ENCODE assay signal across 11 cellular contexts in the genomic region with DNA sequence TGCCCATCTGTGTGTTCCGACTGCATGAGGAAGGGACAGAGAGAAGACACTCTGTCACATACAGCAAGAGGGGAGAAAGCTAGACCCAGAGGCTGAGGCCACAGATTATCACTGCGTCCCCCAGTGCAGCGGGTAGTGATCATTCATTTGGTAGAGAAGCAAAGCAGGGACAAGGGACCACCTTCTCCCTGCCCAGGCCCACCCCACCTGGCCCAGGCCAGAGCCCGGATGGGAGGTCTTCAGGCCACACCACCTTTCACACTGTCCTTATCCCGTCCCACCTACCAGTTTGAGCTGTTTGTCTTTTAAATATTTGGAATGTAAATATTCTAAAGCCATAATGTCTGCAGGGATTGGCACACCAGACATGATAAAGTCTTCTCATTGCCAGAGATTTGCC. TPM values are rescaled to one million over a fixed set of nuclear protein-coding genes. Genes with fewer than 3 reads are reported as not detected.
DNase-seq lines count a peak whose midpoint lies in the region; ATAC-seq, FAIRE-seq and TF ChIP-seq lines count a peak whose summit lies in the region.
"Had no signal": no experiment of that assay in that cellular context is flagged by ENCODE, and none has a peak within 500 bp of the region (broad histone marks: within the 10 kb centered on the region; RNA-seq: fewer than 3 reads in every experiment).

No MANE protein-coding gene starts in this region.

- H2AFZ ChIP-seq in endothelial cell of umbilical vein (ENCODE audit: low read depth, low read length), result no peak overlapping the region

- no peak for FAIRE-seq in endothelial cell of umbilical vein (lab: Jason Lieb, UNC)

- H3K4me3 ChIP-seq in SJSA1 (no peak overlapping the region), endothelial cell of umbilical vein (replicated peaks in 1 of 3; ENCODE audit: insufficient read depth in 1 of 3, low read depth in 1 of 3, low read length in 3 of 3) (no peak overlapping the region)
- H3K4me3 ChIP-seq: HAP-1, thoracic aorta had no signal

- dilution Hi-C loops in endothelial cell of umbilical vein (cut with MboI; ENCODE audit: extremely low pct_ligation_motif_present, low sequenced_read_pairs), result no loop called here

- POLR2A ChIA-PET in endothelial cell of umbilical vein (lab: Charles Lee), result no interaction called here

- H3K27me3 ChIP-seq in SJSA1 (replicated peaks), result no peaks in the 10 kb centered on the region
- H3K27me3 ChIP-seq in endothelial cell of umbilical vein (ENCODE audit: control insufficient read depth in 2 of 2, insufficient read depth in 2 of 2, low read length in 2 of 2), result no peaks in the 10 kb centered on the region

- H3K36me3 ChIP-seq in SJSA1, result peaks cover 40% of the 10 kb centered on the region
- H3K36me3 ChIP-seq in endothelial cell of umbilical vein (ENCODE audit: control insufficient read depth in 2 of 2, extremely low read depth in 1 of 2, insufficient read depth in 2 of 2, low read length in 2 of 2), result peaks cover 7 to 46% of the 10 kb centered on the region in 2 experiments

- peak overlapping the region; percentile 81 for H3K4me3 Mint-ChIP-seq in activated T-cell treated with anti-CD3 and anti-CD28 coated beads, Interleukin-2, amount 50 U/mL, for 4 hours
- peak overlapping the region; percentile 69 for H3K4me3 Mint-ChIP-seq in stimulated activated effector memory CD8-positive, alpha-beta T cell treated with anti-CD3 and anti-CD28 coated beads, Interleukin-12 subunit alpha, Interleukin-12 subunit beta, amount 100 ng/mL, for 72 hours

- no peak for ATAC-seq in activated T-cell treated with anti-CD3 and anti-CD28 coated beads, Interleukin-2, amount 50 U/mL, for 4 hours
- no peak for ATAC-seq in stimulated activated effector memory CD8-positive, alpha-beta T cell treated with anti-CD3 and anti-CD28 coated beads, Interleukin-12 subunit alpha, Interleukin-12 subunit beta, amount 100 ng/mL, for 72 hours

- DNase-seq in activated T-cell treated with anti-CD3 and anti-CD28 coated beads, Interleukin-2, amount 50 U/mL, for 4 hours, result no peak
- DNase-seq in activated T-cell treated with anti-CD3 and anti-CD28 coated beads for 4 hours, result no peak
- DNase-seq in SJSA1 (ENCODE audit: low read depth in 1 of 2, low spot score in 2 of 2), result no peak
- DNase-seq in endothelial cell of umbilical vein (ENCODE audit: low read depth, low spot score), result no peak
- no peak for DNase-seq in stimulated activated effector memory CD8-positive, alpha-beta T cell treated with anti-CD3 and anti-CD28 coated beads, Interleukin-12 subunit alpha, Interleukin-12 subunit beta, amount 100 ng/mL, for 72 hours (ENCODE audit: low spot score in 2 of 2)
- DNase-seq in epidermal melanocyte (ENCODE audit: insufficient read length, low spot score), result no peak
- no peak for DNase-seq in NCI-H524 treated with DMSO at 0.1 percent for 48 hours (lab: John Stamatoyannopoulos, UW)
- no peak for DNase-seq in NCI-H2196 treated with DMSO at 0.1 percent for 48 hours (lab: John Stamatoyannopoulos, UW; ENCODE audit: unreplicated experiment)

- no peaks in the 10 kb centered on the region for H3K27me3 Mint-ChIP-seq in activated T-cell treated with anti-CD3 and anti-CD28 coated beads, Interleukin-2, amount 50 U/mL, for 4 hours (ENCODE audit: low read depth)

- no TSS peak for BruUV-seq in endothelial cell of umbilical vein (replicated peaks; lab: Mats Ljungman, UMichigan)

- CTCF ChIA-PET in endothelial cell of umbilical vein (lab: Charles Lee), result interaction anchor here (1.1 kb wide), 1 partner anchor 10 kb away, joined by 4 read pairs; a partner anchor contains a TSS

- H3K9ac ChIP-seq in endothelial cell of umbilical vein (replicated peaks; ENCODE audit: extremely low read depth, insufficient read depth, low read length), result peak overlapping the region; percentile 30

- no peaks in the 10 kb centered on the region for H3K9me3 ChIP-seq in SJSA1 (replicated peaks)
- H3K9me3 ChIP-seq in endothelial cell of umbilical vein (replicated peaks; ENCODE audit: control insufficient read depth, insufficient read depth, low read length), result no peaks in the 10 kb centered on the region
- H3K9me3 ChIP-seq: HAP-1, thoracic aorta had no signal

- H3K4me1 Mint-ChIP-seq in activated T-cell treated with anti-CD3 and anti-CD28 coated beads, Interleukin-2, amount 50 U/mL, for 4 hours (ENCODE audit: low read depth), result peaks cover 52% of the 10 kb centered on the region
- peaks cover 59% of the 10 kb centered on the region for H3K4me1 Mint-ChIP-seq in stimulated activated effector memory CD8-positive, alpha-beta T cell treated with anti-CD3 and anti-CD28 coated beads, Interleukin-12 subunit alpha, Interleukin-12 subunit beta, amount 100 ng/mL, for 72 hours

- no peaks in the 10 kb centered on the region for H4K20me1 ChIP-seq in endothelial cell of umbilical vein (replicated peaks; ENCODE audit: control insufficient read depth, extremely low read depth, insufficient read depth, low read length)

- peaks cover 6% of the 10 kb centered on the region for H3K79me2 ChIP-seq in endothelial cell of umbilical vein (ENCODE audit: control insufficient read depth, insufficient read depth, low read length)

- H3K4me1 ChIP-seq in SJSA1 (replicated peaks), result peaks cover 45% of the 10 kb centered on the region
- H3K4me1 ChIP-seq in endothelial cell of umbilical vein (ENCODE audit: control insufficient read depth, extremely low read depth, insufficient read depth, low read length), result peaks cover 20% of the 10 kb centered on the region
- H3K4me1 ChIP-seq: HAP-1 had no signal

- intact Hi-C loops in endothelial cell of umbilical vein (cut with micrococcal nuclease), result no loop called here

- peak overlapping the region; percentile 96 for H3K27ac Mint-ChIP-seq in stimulated activated effector memory CD8-positive, alpha-beta T cell treated with anti-CD3 and anti-CD28 coated beads, Interleukin-12 subunit alpha, Interleukin-12 subunit beta, amount 100 ng/mL, for 72 hours

- no peaks in the 10 kb centered on the region for H3K9me1 ChIP-seq in endothelial cell of umbilical vein (replicated peaks; ENCODE audit: control insufficient read depth, extremely low read depth, insufficient read depth, low read length)

- H3K4me2 ChIP-seq in endothelial cell of umbilical vein (ENCODE audit: insufficient read depth, low read length), result no peak overlapping the region

- peak overlapping the region; percentile 89 for H3K27ac ChIP-seq in SJSA1
- H3K27ac ChIP-seq in endothelial cell of umbilical vein (ENCODE audit: insufficient read depth, low read depth, low read length), result peak overlapping the region; percentile 77

- H3K36me3 Mint-ChIP-seq in activated T-cell treated with anti-CD3 and anti-CD28 coated beads, Interleukin-2, amount 50 U/mL, for 4 hours (ENCODE audit: insufficient read depth), result peaks cover 49% of the 10 kb centered on the region
- peaks cover 99% of the 10 kb centered on the region for H3K36me3 Mint-ChIP-seq in stimulated activated effector memory CD8-positive, alpha-beta T cell treated with anti-CD3 and anti-CD28 coated beads, Interleukin-12 subunit alpha, Interleukin-12 subunit beta, amount 100 ng/mL, for 72 hours

- no peak for TF ChIP-seq CTCF in endothelial cell of umbilical vein (IDR thresholded peaks at IDR 0.05; ENCODE audit: extremely low read depth in 1 of 2, insufficient read depth in 1 of 2, low read depth in 1 of 2, low read length in 2 of 2)

- no peak for TF ChIP-seq POLR2A in endothelial cell of umbilical vein (IDR thresholded peaks at IDR 0.05; ENCODE audit: low read depth, low read length)

- no peaks in the 10 kb centered on the region for H3K9me3 Mint-ChIP-seq in activated T-cell treated with anti-CD3 and anti-CD28 coated beads, Interleukin-2, amount 50 U/mL, for 4 hours
- H3K9me3 Mint-ChIP-seq in stimulated activated effector memory CD8-positive, alpha-beta T cell treated with anti-CD3 and anti-CD28 coated beads, Interleukin-12 subunit alpha, Interleukin-12 subunit beta, amount 100 ng/mL, for 72 hours, result no peaks in the 10 kb centered on the region
- H3K9me3 Mint-ChIP-seq: neural crest cell had no signal

TF ChIP-seq in endothelial cell of umbilical vein, 7 proteins besides CTCF, POLR2A, EP300 and RAD21 (continues in another document):
- TF ChIP-seq JUN (IDR thresholded peaks at IDR 0.05; ENCODE audit: borderline replicate concordance, insufficient read depth, insufficient read length, low read depth), result no peak
- no peak for TF ChIP-seq FOS (IDR thresholded peaks at IDR 0.05; ENCODE audit: borderline replicate concordance, insufficient read depth, low read length)
- TF ChIP-seq EZH2 (IDR thresholded peaks at IDR 0.05; ENCODE audit: borderline replicate concordance, low read depth, low read length, severe bottlenecking), result no peak
- TF ChIP-seq, protein P1, sequence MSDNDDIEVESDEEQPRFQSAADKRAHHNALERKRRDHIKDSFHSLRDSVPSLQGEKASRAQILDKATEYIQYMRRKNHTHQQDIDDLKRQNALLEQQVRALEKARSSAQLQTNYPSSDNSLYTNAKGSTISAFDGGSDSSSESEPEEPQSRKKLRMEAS (IDR thresholded peaks at IDR 0.05; ENCODE audit: insufficient read depth, insufficient read length), result no peak
- no peak for TF ChIP-seq POLR2AphosphoS5 (IDR thresholded peaks at IDR 0.05; ENCODE audit: insufficient read depth, low read depth, low read length)

RNA-seq across cellular contexts. Expression of a gene that starts 10.6 kb away (rescaled TPM):
- 100 to 1,000 TPM in 2 of 3 donors, 10 to 100 TPM in 1; 95.4 to 116 (median 101) TPM for total RNA-seq in activated T-cell treated with anti-CD3 and anti-CD28 coated beads, Interleukin-2, amount 50 U/mL, for 4 hours
- total RNA-seq in SJSA1 (2014; rRNA removed; shearing (Covaris generic)), result 37.2 and 49.7 TPM in 2 replicates
- total RNA-seq in endothelial cell of umbilical vein, result 49.0 and 52.1 TPM in 2 replicates
- polyA plus RNA-seq in endothelial cell of umbilical vein, result 37.7 and 40.4 TPM in 2 replicates
- polyA plus RNA-seq in endothelial cell of umbilical vein (2011; cell fraction: cytosol; rRNA removed), result 36.9 and 45.5 TPM in 2 replicates
- 77.9 and 79.6 TPM in 2 replicates for polyA plus RNA-seq in endothelial cell of umbilical vein (2011; cell fraction: nucleus; rRNA removed)
- 38.1 and 44.1 TPM in 2 replicates for polyA plus RNA-seq in endothelial cell of umbilical vein (2012)
- polyA minus RNA-seq in endothelial cell of umbilical vein, result 26.4 and 28.3 TPM in 2 replicates
- 8.7 TPM for polyA minus RNA-seq in endothelial cell of umbilical vein (2011; cell fraction: cytosol; rRNA and poly(A)+ RNA removed)
- 12.2 and 25.3 TPM in 2 replicates for polyA minus RNA-seq in endothelial cell of umbilical vein (2011; cell fraction: nucleus; rRNA and poly(A)+ RNA removed)

RNA-seq across cellular contexts. Expression of a gene that starts 47.4 kb away (rescaled TPM):
- 10 to 100 TPM; 72.2 to 77.9 (median 76.7) TPM for total RNA-seq in activated T-cell treated with anti-CD3 and anti-CD28 coated beads, Interleukin-2, amount 50 U/mL, for 4 hours
- total RNA-seq in SJSA1 (2014; rRNA removed; shearing (Covaris generic)), result 5.9 and 7.6 TPM in 2 replicates
- 69.2 and 73.1 TPM in 2 replicates for total RNA-seq in endothelial cell of umbilical vein
- polyA plus RNA-seq in endothelial cell of umbilical vein, result 62.9 and 73.9 TPM in 2 replicates
- 21.9 and 32.7 TPM in 2 replicates for polyA plus RNA-seq in endothelial cell of umbilical vein (2011; cell fraction: cytosol; rRNA removed)
- polyA plus RNA-seq in endothelial cell of umbilical vein (2011; cell fraction: nucleus; rRNA removed), result 220 and 232 TPM in 2 replicates
- polyA plus RNA-seq in endothelial cell of umbilical vein (2012), result 24.3 and 30.0 TPM in 2 replicates
- 149 and 192 TPM in 2 replicates for polyA minus RNA-seq in endothelial cell of umbilical vein
- 7.4 TPM for polyA minus RNA-seq in endothelial cell of umbilical vein (2011; cell fraction: cytosol; rRNA and poly(A)+ RNA removed)
- 74.5 and 84.1 TPM in 2 replicates for polyA minus RNA-seq in endothelial cell of umbilical vein (2011; cell fraction: nucleus; rRNA and poly(A)+ RNA removed)
